ENCODE assay signal across 7 cellular contexts in the genomic region with DNA sequence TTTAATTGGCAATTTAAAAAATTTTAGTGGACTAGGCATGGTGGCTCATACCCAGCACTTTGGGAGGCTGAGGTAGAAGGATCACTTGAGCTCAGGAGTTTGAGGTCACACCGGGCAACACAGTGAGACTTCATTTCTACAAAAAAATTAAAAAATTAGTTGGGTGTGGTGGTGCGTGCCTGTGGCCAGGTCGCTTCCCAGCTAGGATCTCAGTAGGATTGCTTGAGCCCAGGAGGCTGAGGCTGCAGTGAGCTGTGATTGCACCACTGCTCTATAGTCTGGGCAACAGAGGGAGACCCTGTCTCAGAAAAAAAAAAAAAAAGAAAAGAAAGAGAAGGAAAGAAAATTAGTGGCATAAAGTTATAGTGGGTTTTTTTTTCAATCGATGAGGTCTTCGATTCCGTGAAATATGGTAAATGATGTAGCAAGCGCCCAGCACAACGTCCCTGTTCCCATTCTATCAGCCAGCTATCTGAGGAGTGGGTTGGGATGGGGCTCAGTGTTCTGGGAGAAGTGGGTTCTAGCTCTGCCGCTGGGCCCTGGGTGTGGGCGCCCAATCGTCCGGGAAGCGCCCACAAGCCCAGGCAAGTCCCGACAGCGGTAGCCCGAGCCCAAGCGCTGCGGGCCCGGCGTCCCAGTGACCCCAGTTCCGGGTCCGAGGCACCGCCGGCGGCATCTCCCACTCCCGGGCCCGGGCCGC. TPM values are rescaled to one million over a fixed set of nuclear protein-coding genes. Genes with fewer than 3 reads are reported as not detected.
DNase-seq lines count a peak whose midpoint lies in the region; ATAC-seq, FAIRE-seq and TF ChIP-seq lines count a peak whose summit lies in the region.
"Had no signal": no experiment of that assay in that cellular context is flagged by ENCODE, and none has a peak within 500 bp of the region (broad histone marks: within the 10 kb centered on the region; RNA-seq: fewer than 3 reads in every experiment).

No MANE protein-coding gene starts in this region.

- peak overlapping the region; percentile 81 to 94 for H3K27ac Mint-ChIP-seq in natural killer cell treated with Interleukin-12 subunit alpha and Interleukin-12 subunit beta and Interleukin-15 and Interleukin-18, amount 100 ng/mL, for 72 hours

- H3K4me3 ChIP-seq in GM12864 (ENCODE audit: low read depth, low read length), result peak overlapping the region; percentile 56
- peak overlapping the region; percentile 84 for H3K4me3 ChIP-seq in GM12878

- intact Hi-C loops in GM12878 (cut with micrococcal nuclease; ENCODE audit: unreplicated experiment), result loop anchor here (10.0 kb wide), 1 partner anchor 236 kb away; no protein-coding TSS in a partner anchor

- FAIRE-seq in GM12878 (lab: Jason Lieb, UNC), result no peak

- peak overlapping the region; percentile 3 for H3K9ac ChIP-seq in GM12878 (ENCODE audit: control insufficient read depth, insufficient read depth, low read length)

- CTCF ChIA-PET in GM12878 (lab: Yijun Ruan, JAX), result interaction anchor here (0.9 to 6.5 kb wide), 6 partner anchors 9 to 146 kb away, joined by 4 to 67 read pairs (median 9); a partner anchor contains a TSS

- no peak for ATAC-seq in GM12878
- ATAC-seq in natural killer cell treated with Interleukin-12 subunit alpha and Interleukin-12 subunit beta and Interleukin-15 and Interleukin-18, amount 100 ng/mL, for 72 hours, result no peak

- peak overlapping the region; percentile 58 for H2AFZ ChIP-seq in GM12878 (ENCODE audit: control insufficient read depth, low read depth, low read length)

- H3K4me3 Mint-ChIP-seq in natural killer cell treated with Interleukin-12 subunit alpha and Interleukin-12 subunit beta and Interleukin-15 and Interleukin-18, amount 100 ng/mL, for 72 hours, result peak overlapping the region; percentile 86

- SMC1A ChIA-PET in GM12878 (lab: Charles Lee; ENCODE audit: uncharacterized antibody, unreplicated experiment), result interaction anchor here (0.9 to 5.6 kb wide), 9 partner anchors 7 to 186 kb away, joined by 3 to 47 read pairs (median 3); a partner anchor contains a TSS

- 21% methylated on average over 27 of the region's 28 CpGs for WGBS in GM12878 (ENCODE audit: insufficient coverage, insufficient replicate concordance, low lambda C conversion rate, missing lambda C conversion rate)

- H3K27me3 Mint-ChIP-seq in natural killer cell treated with Interleukin-12 subunit alpha and Interleukin-12 subunit beta and Interleukin-15 and Interleukin-18, amount 100 ng/mL, for 72 hours, result no peaks in the 10 kb centered on the region

- peak overlapping the region; percentile 86 for H3K4me2 ChIP-seq in GM12878 (ENCODE audit: control insufficient read depth, insufficient read depth)

- no peak for TF ChIP-seq RAD21 in GM12878 (IDR thresholded peaks at IDR 0.05; ENCODE audit: insufficient read depth, low read depth, low read length)

- RAD21 ChIA-PET in GM12878 (lab: Charles Lee; ENCODE audit: unreplicated experiment), result interaction anchor here (0.8 to 1.8 kb wide), 7 partner anchors 10 to 119 kb away, joined by 3 to 20 read pairs (median 5); a partner anchor contains a TSS

- no peaks in the 10 kb centered on the region for H3K36me3 Mint-ChIP-seq in natural killer cell treated with Interleukin-12 subunit alpha and Interleukin-12 subunit beta and Interleukin-15 and Interleukin-18, amount 100 ng/mL, for 72 hours

- H3K27me3 ChIP-seq in GM12878 (replicated peaks in 1 of 2; ENCODE audit: control insufficient read depth in 2 of 2, insufficient read depth in 2 of 2, low read length in 1 of 2), result no peaks in the 10 kb centered on the region; a peak in 1 of 4 replicates

- POLR2A ChIA-PET in GM12878 (lab: Charles Lee), result interaction anchor here (0.5 to 3.6 kb wide), 9 partner anchors 10 to 238 kb away, joined by 4 to 62 read pairs (median 6); a partner anchor contains a TSS

- in situ Hi-C loops in GM12878 (cut with MboI), result no loop called here

- peaks cover 15% of the 10 kb centered on the region for H3K79me2 ChIP-seq in GM12878 (ENCODE audit: control insufficient read depth, insufficient read depth, low read length)

- H3K36me3 ChIP-seq in GM12878 (ENCODE audit: control insufficient read depth in 2 of 2, insufficient read depth in 2 of 2, low read length in 1 of 2), result no peaks in the 10 kb centered on the region

- DNase-seq in GM12864 (ENCODE audit: low read depth) (no peak), GM12878 (ENCODE audit: low read depth, low spot score) (no peak), germinal center (ENCODE audit: low spot score) (no peak), SK-N-DZ (ENCODE audit: low spot score) (no peak)
- no peak for DNase-seq in natural killer cell treated with Interleukin-12 subunit alpha and Interleukin-12 subunit beta and Interleukin-15 and Interleukin-18, amount 100 ng/mL, for 72 hours (ENCODE audit: low spot score)
- no peak for DNase-seq in activated CD4-positive, CD25-positive, alpha-beta regulatory T cell treated with anti-CD3 and anti-CD28 coated beads, Interleukin-2, amount 50 U/mL, for 72 hours
- DNase-seq: midbrain had no signal

- no peak overlapping the region for H3K27ac ChIP-seq in GM12878 (ENCODE audit: control insufficient read depth, insufficient read depth)

- no TSS peak for BruUV-seq in GM12878 (replicated peaks; lab: Mats Ljungman, UMichigan)

- H3K9me3 Mint-ChIP-seq in natural killer cell treated with Interleukin-12 subunit alpha and Interleukin-12 subunit beta and Interleukin-15 and Interleukin-18, amount 100 ng/mL, for 72 hours, result no peaks in the 10 kb centered on the region

- TF ChIP-seq CTCF in GM12864 (IDR thresholded peaks at IDR 0.05; ENCODE audit: low read depth, low read length, missing control alignments), result no peak
- TF ChIP-seq CTCF in GM12878 (IDR thresholded peaks at IDR 0.05 in 2 of 3, conservative IDR thresholded peaks at IDR 0.05 in 1 of 3; ENCODE audit: control insufficient read depth in 2 of 3, extremely low read depth in 1 of 3, insufficient read depth in 1 of 3, low read depth in 3 of 3, low read length in 3 of 3), result no peak

- H3K4me1 Mint-ChIP-seq in natural killer cell treated with Interleukin-12 subunit alpha and Interleukin-12 subunit beta and Interleukin-15 and Interleukin-18, amount 100 ng/mL, for 72 hours (ENCODE audit: low read depth in 2 of 2), result peaks cover 43 to 49% of the 10 kb centered on the region in 2 donors

- TF ChIP-seq POLR2A in GM12878 (IDR thresholded peaks at IDR 0.05; ENCODE audit: low read depth, low read length), result peak; percentile 48; the same call in 1 of the 2 replicates

- H3K4me1 ChIP-seq in GM12878 (ENCODE audit: control insufficient read depth, insufficient read depth, low read length), result peaks cover 12% of the 10 kb centered on the region; the same call in 1 of the 2 replicates

- H3K9me3 ChIP-seq in GM12878 (replicated peaks; ENCODE audit: control insufficient read depth, insufficient read depth, low read length), result no peaks in the 10 kb centered on the region

- H4K20me1 ChIP-seq in GM12878 (ENCODE audit: control insufficient read depth, insufficient read depth), result no peaks in the 10 kb centered on the region

- TF ChIP-seq EP300 in GM12878 (IDR thresholded peaks at IDR 0.05; ENCODE audit: borderline replicate concordance in 1 of 2, control insufficient read depth in 1 of 2, low read depth in 2 of 2, low read length in 2 of 2), result no peak

RNA-seq across cellular contexts. Expression of a gene that starts 1.4 kb away (rescaled TPM):
- total RNA-seq in GM12878 (2013; cell fraction: nucleolus; rRNA removed), result 6.6 and 7.2 TPM in 2 replicates
- 2.1 TPM in 2 replicates for total RNA-seq in GM12878 (2014; rRNA removed)
- total RNA-seq in GM12878 (2014; rRNA removed; fragmentation: Illumina TruSeq; extraction: Trizol), result 0.92 and 1.3 TPM in 2 replicates
- 3.8 and 4.3 TPM in 2 replicates for total RNA-seq in GM12878 (2021)
- 0.92 TPM for polyA plus RNA-seq in GM12878 (2011; ENCODE audit: low read depth)
- 0.76 and 1.3 TPM in 2 replicates for polyA plus RNA-seq in GM12878 (2011; rRNA removed)
- polyA plus RNA-seq in GM12878 (2011; cell fraction: cytosol; rRNA removed), result 1.7 and 1.9 TPM in 2 replicates
- polyA plus RNA-seq in GM12878 (2011; cell fraction: nucleus; rRNA removed), result 2.2 and 5.0 TPM in 2 replicates
- polyA plus RNA-seq in GM12878 (2012), result 1.9 TPM in 2 replicates
- polyA plus RNA-seq in GM12878 (2014; fragmentation: Illumina TruSeq; extraction: Trizol), result 2.4 and 2.8 TPM in 2 replicates
- polyA plus RNA-seq in GM12878 (2014; fragmentation: Nextera tagmentation; extraction: Ambion mirVana), result under 1 TPM; 0.82 to 0.90 TPM
- 2.0 and 2.4 TPM in 2 replicates for polyA plus RNA-seq in GM12878 (2014; rRNA removed)
- 1 to 10 TPM; 5.0 to 5.4 TPM for polyA plus RNA-seq in GM12878 (2016; fragmentation: Nextera tagmentation; extraction: Ambion mirVana)
- polyA minus RNA-seq in GM12878 (2011; rRNA and poly(A)+ RNA removed), result 0.82 and 1.9 TPM in 2 replicates
- 1.4 and 1.9 TPM in 2 replicates for polyA minus RNA-seq in GM12878 (2011; cell fraction: cytosol; rRNA and poly(A)+ RNA removed)
- polyA minus RNA-seq in GM12878 (2011; cell fraction: nucleus; rRNA and poly(A)+ RNA removed), result 1.8 and 3.2 TPM in 2 replicates
- total RNA-seq in natural killer cell treated with Interleukin-12 subunit alpha and Interleukin-12 subunit beta and Interleukin-15 and Interleukin-18, amount 100 ng/mL, for 72 hours, result 10 to 100 TPM in 1 of 2 donors, 1 to 10 TPM in 1; 7.9 to 18.1 TPM
- polyA plus RNA-seq in SK-N-DZ (2014; cell fraction: cytosol; rRNA removed), result not detected in 2 replicates
- polyA plus RNA-seq in SK-N-DZ (2014; cell fraction: nucleus; rRNA removed), result not detected in 2 replicates

RNA-seq across cellular contexts. Expression of a gene that starts 8.3 kb away (rescaled TPM):
- 9.8 and 11.5 TPM in 2 replicates for total RNA-seq in GM12878 (2013; cell fraction: nucleolus; rRNA removed)
- 93.5 and 114 TPM in 2 replicates for total RNA-seq in GM12878 (2014; rRNA removed)
- total RNA-seq in GM12878 (2014; rRNA removed; fragmentation: Illumina TruSeq; extraction: Trizol), result 2.1 and 2.9 TPM in 2 replicates
- 92.0 and 92.1 TPM in 2 replicates for total RNA-seq in GM12878 (2021)
- polyA plus RNA-seq in GM12878 (2011; ENCODE audit: low read depth), result 6.0 TPM
- 2.0 and 7.0 TPM in 2 replicates for polyA plus RNA-seq in GM12878 (2011; rRNA removed)
- polyA plus RNA-seq in GM12878 (2011; cell fraction: cytosol; rRNA removed), result 20.5 and 47.6 TPM in 2 replicates
- polyA plus RNA-seq in GM12878 (2011; cell fraction: nucleus; rRNA removed), result 12.2 and 21.5 TPM in 2 replicates
- 36.7 and 39.0 TPM in 2 replicates for polyA plus RNA-seq in GM12878 (2012)
- polyA plus RNA-seq in GM12878 (2014; fragmentation: Illumina TruSeq; extraction: Trizol), result 0.32 TPM in 1 of 2 replicates, not detected in the other
- 1 to 10 TPM in 1 of 2 experiments, under 1 TPM in 1; 0.35 to 1.1 TPM for polyA plus RNA-seq in GM12878 (2014; fragmentation: Nextera tagmentation; extraction: Ambion mirVana)
- polyA plus RNA-seq in GM12878 (2014; rRNA removed), result 94.2 and 119 TPM in 2 replicates
- 100 to 1,000 TPM in 1 of 2 experiments, 10 to 100 TPM in 1; 94.6 to 114 TPM for polyA plus RNA-seq in GM12878 (2016; fragmentation: Nextera tagmentation; extraction: Ambion mirVana)
- polyA minus RNA-seq in GM12878 (2011; rRNA and poly(A)+ RNA removed), result 0.37 and 0.88 TPM in 2 replicates
- 12.9 and 16.2 TPM in 2 replicates for polyA minus RNA-seq in GM12878 (2011; cell fraction: cytosol; rRNA and poly(A)+ RNA removed)
- 7.0 and 11.8 TPM in 2 replicates for polyA minus RNA-seq in GM12878 (2011; cell fraction: nucleus; rRNA and poly(A)+ RNA removed)
- 10 to 100 TPM; 44.6 to 89.8 TPM for total RNA-seq in natural killer cell treated with Interleukin-12 subunit alpha and Interleukin-12 subunit beta and Interleukin-15 and Interleukin-18, amount 100 ng/mL, for 72 hours
- polyA plus RNA-seq in SK-N-DZ (2014; cell fraction: cytosol; rRNA removed), result 23.0 and 33.6 TPM in 2 replicates
- polyA plus RNA-seq in SK-N-DZ (2014; cell fraction: nucleus; rRNA removed), result 25.6 and 28.1 TPM in 2 replicates

RNA-seq across cellular contexts. Expression of a gene that starts 10.5 kb away (rescaled TPM):
- total RNA-seq in GM12878 (2013; cell fraction: nucleolus; rRNA removed), result 49.9 and 50.2 TPM in 2 replicates
- total RNA-seq in GM12878 (2014; rRNA removed) (144 and 155 TPM in 2 replicates), GM12878 (2014; rRNA removed; fragmentation: Illumina TruSeq; extraction: Trizol) (78.4 and 82.8 TPM in 2 replicates), GM12878 (2021) (100.0 and 103 TPM in 2 replicates)
- 49.6 TPM for polyA plus RNA-seq in GM12878 (2011; ENCODE audit: low read depth)
- polyA plus RNA-seq in GM12878 (2011; rRNA removed) (79.6 and 89.1 TPM in 2 replicates), GM12878 (2014; fragmentation: Illumina TruSeq; extraction: Trizol) (59.8 and 78.7 TPM in 2 replicates), GM12878 (2014; fragmentation: Nextera tagmentation; extraction: Ambion mirVana) (10 to 100 TPM; 65.1 to 80.7 TPM), GM12878 (2014; rRNA removed) (169 and 197 TPM in 2 replicates), GM12878 (2016; fragmentation: Nextera tagmentation; extraction: Ambion mirVana) (100 to 1,000 TPM; 176 to 182 TPM)
- polyA plus RNA-seq in GM12878 (2011; cell fraction: cytosol; rRNA removed), result 118 and 169 TPM in 2 replicates
- polyA plus RNA-seq in GM12878 (2011; cell fraction: nucleus; rRNA removed), result 160 and 164 TPM in 2 replicates
- polyA plus RNA-seq in GM12878 (2012), result 79.5 and 80.5 TPM in 2 replicates
- polyA minus RNA-seq in GM12878 (2011; rRNA and poly(A)+ RNA removed), result 72.7 and 118 TPM in 2 replicates
- 53.2 and 62.5 TPM in 2 replicates for polyA minus RNA-seq in GM12878 (2011; cell fraction: cytosol; rRNA and poly(A)+ RNA removed)
- polyA minus RNA-seq in GM12878 (2011; cell fraction: nucleus; rRNA and poly(A)+ RNA removed), result 58.6 and 92.6 TPM in 2 replicates
- 100 to 1,000 TPM in 1 of 2 donors, 10 to 100 TPM in 1; 76.6 to 157 TPM for total RNA-seq in natural killer cell treated with Interleukin-12 subunit alpha and Interleukin-12 subunit beta and Interleukin-15 and Interleukin-18, amount 100 ng/mL, for 72 hours
- 115 and 152 TPM in 2 replicates for polyA plus RNA-seq in SK-N-DZ (2014; cell fraction: cytosol; rRNA removed)
- polyA plus RNA-seq in SK-N-DZ (2014; cell fraction: nucleus; rRNA removed), result 150 and 171 TPM in 2 replicates

RNA-seq across cellular contexts. Expression of a gene that starts 19.2 kb away (rescaled TPM):
- not detected in 2 replicates for total RNA-seq in GM12878 (2013; cell fraction: nucleolus; rRNA removed)
- total RNA-seq in GM12878 (2014; rRNA removed) (1.4 and 2.9 TPM in 2 replicates), GM12878 (2014; rRNA removed; fragmentation: Illumina TruSeq; extraction: Trizol) (1.5 and 1.7 TPM in 2 replicates), GM12878 (2021) (1.5 and 1.9 TPM in 2 replicates)
- polyA plus RNA-seq in GM12878 (2011; ENCODE audit: low read depth), result 0.35 TPM
- polyA plus RNA-seq in GM12878 (2011; rRNA removed) (7.0 and 12.0 TPM in 2 replicates), GM12878 (2014; fragmentation: Illumina TruSeq; extraction: Trizol) (0.43 and 1.7 TPM in 2 replicates), GM12878 (2014; fragmentation: Nextera tagmentation; extraction: Ambion mirVana) (1 to 10 TPM in 1 of 2 experiments, under 1 TPM in 1; 0.53 to 1.6 TPM), GM12878 (2014; rRNA removed) (1.7 and 3.3 TPM in 2 replicates), GM12878 (2016; fragmentation: Nextera tagmentation; extraction: Ambion mirVana) (1 to 10 TPM in 1 of 2 experiments, under 1 TPM in 1; 0.92 to 1.1 TPM)
- polyA plus RNA-seq in GM12878 (2011; cell fraction: cytosol; rRNA removed), result 16.2 and 18.8 TPM in 2 replicates
- 9.2 and 16.3 TPM in 2 replicates for polyA plus RNA-seq in GM12878 (2011; cell fraction: nucleus; rRNA removed)
- polyA plus RNA-seq in GM12878 (2012), result 0.74 and 1.0 TPM in 2 replicates
- 8.3 and 16.4 TPM in 2 replicates for polyA minus RNA-seq in GM12878 (2011; rRNA and poly(A)+ RNA removed)
- 4.3 and 4.5 TPM in 2 replicates for polyA minus RNA-seq in GM12878 (2011; cell fraction: cytosol; rRNA and poly(A)+ RNA removed)
- 3.0 and 5.2 TPM in 2 replicates for polyA minus RNA-seq in GM12878 (2011; cell fraction: nucleus; rRNA and poly(A)+ RNA removed)
- total RNA-seq in natural killer cell treated with Interleukin-12 subunit alpha and Interleukin-12 subunit beta and Interleukin-15 and Interleukin-18, amount 100 ng/mL, for 72 hours, result 100 to 1,000 TPM; 124 to 886 TPM
- polyA plus RNA-seq in SK-N-DZ (2014; cell fraction: cytosol; rRNA removed), result not detected in 2 replicates
- not detected in 2 replicates for polyA plus RNA-seq in SK-N-DZ (2014; cell fraction: nucleus; rRNA removed)

RNA-seq across cellular contexts. Expression of a gene that starts 20.1 kb away (rescaled TPM):
- total RNA-seq in GM12878 (2013; cell fraction: nucleolus; rRNA removed), result 13.7 and 16.7 TPM in 2 replicates
- total RNA-seq in GM12878 (2014; rRNA removed) (7.3 and 7.8 TPM in 2 replicates), GM12878 (2014; rRNA removed; fragmentation: Illumina TruSeq; extraction: Trizol) (8.6 and 8.8 TPM in 2 replicates), GM12878 (2021) (25.4 and 27.7 TPM in 2 replicates)
- polyA plus RNA-seq in GM12878 (2011; ENCODE audit: low read depth), result 8.6 TPM
- polyA plus RNA-seq in GM12878 (2011; rRNA removed) (7.1 and 17.2 TPM in 2 replicates), GM12878 (2014; fragmentation: Illumina TruSeq; extraction: Trizol) (10.9 and 17.2 TPM in 2 replicates), GM12878 (2014; fragmentation: Nextera tagmentation; extraction: Ambion mirVana) (1 to 10 TPM; 3.0 to 7.0 TPM), GM12878 (2014; rRNA removed) (24.1 and 24.5 TPM in 2 replicates), GM12878 (2016; fragmentation: Nextera tagmentation; extraction: Ambion mirVana) (10 to 100 TPM; 16.2 to 24.4 TPM)
- 39.2 and 40.1 TPM in 2 replicates for polyA plus RNA-seq in GM12878 (2011; cell fraction: cytosol; rRNA removed)
- polyA plus RNA-seq in GM12878 (2011; cell fraction: nucleus; rRNA removed), result 37.0 and 43.2 TPM in 2 replicates
- 24.7 and 28.5 TPM in 2 replicates for polyA plus RNA-seq in GM12878 (2012)
- 12.4 and 29.6 TPM in 2 replicates for polyA minus RNA-seq in GM12878 (2011; rRNA and poly(A)+ RNA removed)
- polyA minus RNA-seq in GM12878 (2011; cell fraction: cytosol; rRNA and poly(A)+ RNA removed), result 15.5 and 16.8 TPM in 2 replicates
- 18.4 and 24.0 TPM in 2 replicates for polyA minus RNA-seq in GM12878 (2011; cell fraction: nucleus; rRNA and poly(A)+ RNA removed)
- 10 to 100 TPM; 15.4 to 24.7 TPM for total RNA-seq in natural killer cell treated with Interleukin-12 subunit alpha and Interleukin-12 subunit beta and Interleukin-15 and Interleukin-18, amount 100 ng/mL, for 72 hours
- 13.3 and 20.3 TPM in 2 replicates for polyA plus RNA-seq in SK-N-DZ (2014; cell fraction: cytosol; rRNA removed)
- 9.9 and 10.5 TPM in 2 replicates for polyA plus RNA-seq in SK-N-DZ (2014; cell fraction: nucleus; rRNA removed)
